Comparison of ENCODE assay signal across 9 cellular contexts in genomic region chr3:46090161-46090591, GRCh38.
DNase-seq lines count a peak whose midpoint lies in the region; ATAC-seq and TF ChIP-seq lines count a peak whose summit lies in the region.
"Had no signal": no experiment of that assay in that cellular context is flagged by ENCODE, and none has a peak within 500 bp of the region (broad histone marks: within the 10 kb centered on the region; RNA-seq: fewer than 3 reads in every experiment).

No MANE protein-coding gene starts in this region.

- peaks cover 10% of the 10 kb centered on the region for H3K27me3 Mint-ChIP-seq in HFFc6 (ENCODE audit: insufficient read depth)
- H3K27me3 Mint-ChIP-seq in activated CD8-positive, alpha-beta T cell treated with anti-CD3 and anti-CD28 coated beads for 36 hours: peaks cover 18% of the 10 kb centered on the region
- peaks cover 0 to 17% (median 0%) of the 10 kb centered on the region in 5 donors for H3K27me3 Mint-ChIP-seq in naive thymus-derived CD4-positive, alpha-beta T cell

- no peak for TF ChIP-seq CTCF in GM06990 (IDR thresholded peaks at IDR 0.05; ENCODE audit: insufficient read depth, low read length, poor library complexity, severe bottlenecking)
- TF ChIP-seq CTCF in HFFc6 (IDR thresholded peaks at IDR 0.05): no peak
- TF ChIP-seq CTCF in activated CD8-positive, alpha-beta T cell treated with anti-CD3 and anti-CD28 coated beads for 36 hours (IDR thresholded peaks at IDR 0.05): no peak

- POLR2A ChIA-PET in activated CD8-positive, alpha-beta T cell treated with anti-CD3 and anti-CD28 coated beads for 36 hours (lab: Charles Lee): no interaction called here
- POLR2A ChIA-PET in naive thymus-derived CD4-positive, alpha-beta T cell (lab: Charles Lee): no interaction called here

- peak; percentile 50 for DNase-seq in GM06990 (ENCODE audit: extremely low read depth, insufficient read length)
- no peak for DNase-seq in HFFc6
- DNase-seq in activated CD8-positive, alpha-beta T cell treated with anti-CD3 and anti-CD28 coated beads for 36 hours: peak; percentile 43
- DNase-seq in naive thymus-derived CD4-positive, alpha-beta T cell: no peak
- no peak for DNase-seq in NCI-H1436 (lab: John Stamatoyannopoulos, UW)
- DNase-seq: activated gamma-delta T cell treated with Interleukin-2 at 50 U/mL for 16 hours had no signal

- H3K4me3 Mint-ChIP-seq in HFFc6: no peak overlapping the region
- no peak overlapping the region for H3K4me3 Mint-ChIP-seq in activated CD8-positive, alpha-beta T cell treated with anti-CD3 and anti-CD28 coated beads for 36 hours
- no peak overlapping the region for H3K4me3 Mint-ChIP-seq in naive thymus-derived CD4-positive, alpha-beta T cell

- no peak overlapping the region for H3K27ac ChIP-seq in naive thymus-derived CD4-positive, alpha-beta T cell (ENCODE audit: low read depth, low read length)

- H3K4me1 Mint-ChIP-seq in HFFc6 (ENCODE audit: low read depth): peaks cover 27% of the 10 kb centered on the region
- peaks cover 20% of the 10 kb centered on the region for H3K4me1 Mint-ChIP-seq in activated CD8-positive, alpha-beta T cell treated with anti-CD3 and anti-CD28 coated beads for 36 hours (ENCODE audit: low read depth)
- H3K4me1 Mint-ChIP-seq in naive thymus-derived CD4-positive, alpha-beta T cell: peaks cover 0 to 65% (median 0%) of the 10 kb centered on the region in 7 donors

- intact Hi-C loops in activated CD8-positive, alpha-beta T cell treated with anti-CD3 and anti-CD28 coated beads for 36 hours (cut with micrococcal nuclease): no loop called here
- intact Hi-C loops in naive thymus-derived CD4-positive, alpha-beta T cell (cut with micrococcal nuclease): no loop called here

- H3K9me3 ChIP-seq in naive thymus-derived CD4-positive, alpha-beta T cell (ENCODE audit: control insufficient read depth in 2 of 3, low read length in 3 of 3): no peaks in the 10 kb centered on the region

- CTCF ChIA-PET in activated CD8-positive, alpha-beta T cell treated with anti-CD3 and anti-CD28 coated beads for 36 hours (lab: Charles Lee): interaction anchor here (1.0 to 17.5 kb wide), 10 partner anchors 9 to 336 kb away, joined by 3 to 656 read pairs (median 5); partner anchors contain the start of genes CCR1, CCR5 and CXCR6
- CTCF ChIA-PET in naive thymus-derived CD4-positive, alpha-beta T cell (lab: Charles Lee): no interaction called here

- ATAC-seq in activated CD8-positive, alpha-beta T cell treated with anti-CD3 and anti-CD28 coated beads for 36 hours: peak; percentile 82
- peak; percentile 50 for ATAC-seq in naive thymus-derived CD4-positive, alpha-beta T cell
- ATAC-seq in HG03469 (IDR thresholded peaks at IDR 0.05; ENCODE audit: unreplicated experiment): no peak
- no peak for ATAC-seq in HG03571 (IDR thresholded peaks at IDR 0.05; ENCODE audit: unreplicated experiment)
- ATAC-seq in GM19035 (IDR thresholded peaks at IDR 0.05; ENCODE audit: unreplicated experiment): no peak

- H3K27me3 ChIP-seq in GM06990 (replicated peaks; ENCODE audit: control insufficient read depth, insufficient read depth, low read length): no peaks in the 10 kb centered on the region; the same call in 1 of the 2 replicates
- H3K27me3 ChIP-seq in naive thymus-derived CD4-positive, alpha-beta T cell (ENCODE audit: control insufficient read depth in 2 of 2, insufficient read depth in 2 of 2, low read length in 2 of 2): no peaks in the 10 kb centered on the region

- H3K9me3 Mint-ChIP-seq in HFFc6: no peaks in the 10 kb centered on the region
- H3K9me3 Mint-ChIP-seq in activated CD8-positive, alpha-beta T cell treated with anti-CD3 and anti-CD28 coated beads for 36 hours: no peaks in the 10 kb centered on the region
- H3K9me3 Mint-ChIP-seq in naive thymus-derived CD4-positive, alpha-beta T cell: peaks cover 0 to 7% (median 0%) of the 10 kb centered on the region in 11 donors

- H3K4me1 ChIP-seq in naive thymus-derived CD4-positive, alpha-beta T cell (ENCODE audit: control insufficient read depth in 2 of 2, insufficient read depth in 2 of 2, low read length in 2 of 2): peaks cover 0 to 9% of the 10 kb centered on the region in 2 donors

- H3K36me3 ChIP-seq in GM06990 (ENCODE audit: control insufficient read depth, insufficient read depth, low read length): no peaks in the 10 kb centered on the region
- H3K36me3 ChIP-seq in naive thymus-derived CD4-positive, alpha-beta T cell (ENCODE audit: control insufficient read depth in 2 of 3, insufficient read depth in 3 of 3, low read length in 3 of 3): no peaks in the 10 kb centered on the region

- H3K36me3 Mint-ChIP-seq in HFFc6 (ENCODE audit: low read depth): no peaks in the 10 kb centered on the region
- H3K36me3 Mint-ChIP-seq in activated CD8-positive, alpha-beta T cell treated with anti-CD3 and anti-CD28 coated beads for 36 hours (ENCODE audit: low read depth): no peaks in the 10 kb centered on the region
- H3K36me3 Mint-ChIP-seq in naive thymus-derived CD4-positive, alpha-beta T cell: peaks cover 0 to 22% (median 0%) of the 10 kb centered on the region in 5 donors

- peak overlapping the region; percentile 67; the same call in 1 of the 2 replicates for H3K27ac Mint-ChIP-seq in HFFc6
- H3K27ac Mint-ChIP-seq in activated CD8-positive, alpha-beta T cell treated with anti-CD3 and anti-CD28 coated beads for 36 hours: no peak overlapping the region
- no peak overlapping the region for H3K27ac Mint-ChIP-seq in naive thymus-derived CD4-positive, alpha-beta T cell

- no peak overlapping the region for H3K4me3 ChIP-seq in GM06990 (replicated peaks; ENCODE audit: low read depth, low read length)
- no peak overlapping the region for H3K4me3 ChIP-seq in naive thymus-derived CD4-positive, alpha-beta T cell (ENCODE audit: low read length)

Comparison
In these comparisons a context has a peak if more than half of its experiments do, and no peak if none do; other contexts are left out.
1. DNase-seq: peak in GM06990 (single experiment) and activated CD8-positive, alpha-beta T cell treated with anti-CD3 and anti-CD28 coated beads for 36 hours (single experiment); none in HFFc6 (single experiment), naive thymus-derived CD4-positive, alpha-beta T cell (0 of 9) and NCI-H1436 (single experiment).
2. ATAC-seq: peak in activated CD8-positive, alpha-beta T cell treated with anti-CD3 and anti-CD28 coated beads for 36 hours (single experiment) and naive thymus-derived CD4-positive, alpha-beta T cell (single experiment); none in HG03469 (single experiment), HG03571 (single experiment) and GM19035 (single experiment).